Comparison of ENCODE assay signal across 1 cellular context in genomic region chr2:225998653-225999052, GRCh38.
TF ChIP-seq lines count a peak whose summit lies in the region.

No MANE protein-coding gene starts in this region.

TF ChIP-seq in IMR-90, 13 proteins besides CTCF, POLR2A, EP300 and RAD21:
- TF ChIP-seq SMC3 (IDR thresholded peaks at IDR 0.05; ENCODE audit: low read depth, low read length) (no peak), ELK1 (IDR thresholded peaks at IDR 0.05; ENCODE audit: borderline replicate concordance, low read depth, low read length) (no peak), RCOR1 (IDR thresholded peaks at IDR 0.05; ENCODE audit: insufficient replicate concordance, low read length) (no peak), CEBPB (IDR thresholded peaks at IDR 0.05; ENCODE audit: low read depth, low read length) (no peak), USF2 (IDR thresholded peaks at IDR 0.05; ENCODE audit: low read depth, low read length) (no peak), NFE2L2 (IDR thresholded peaks at IDR 0.05; ENCODE audit: low read depth, low read length) (no peak), FOS (IDR thresholded peaks at IDR 0.05; ENCODE audit: low read depth, low read length) (no peak), MAZ (IDR thresholded peaks at IDR 0.05; ENCODE audit: borderline replicate concordance, low read depth, low read length) (no peak), BHLHE40 (IDR thresholded peaks at IDR 0.05; ENCODE audit: low read depth, low read length) (no peak), RFX5 (IDR thresholded peaks at IDR 0.05; ENCODE audit: low read depth, low read length) (no peak), MAFK (IDR thresholded peaks at IDR 0.05; ENCODE audit: low read depth, low read length) (no peak)
